Comparison of ENCODE assay signal across 21 cellular contexts in the genomic region with DNA sequence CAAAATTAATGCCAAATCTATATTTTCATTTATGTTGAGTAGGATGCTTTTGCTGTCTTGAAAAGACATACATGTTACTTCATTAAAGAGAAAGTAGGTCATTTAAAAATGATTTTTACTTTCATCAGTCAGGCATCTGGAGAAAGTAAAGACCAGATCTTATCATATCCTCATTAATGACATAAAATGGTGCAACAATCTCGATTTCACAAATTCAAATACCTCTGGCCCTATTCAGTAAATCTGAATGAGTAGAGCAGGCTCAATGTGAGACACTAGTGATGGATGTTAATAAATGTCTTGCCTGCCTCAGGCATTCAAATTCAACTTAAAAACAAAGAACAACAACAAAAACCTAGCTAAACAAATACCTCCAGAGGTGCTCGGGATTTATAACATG.
"Had no signal": no experiment of that assay in that cellular context is flagged by ENCODE, and none has a peak within 500 bp of the region (broad histone marks: within the 10 kb centered on the region; RNA-seq: fewer than 3 reads in every experiment).

No MANE protein-coding gene starts in this region.

- H3K4me1 ChIP-seq: gastrocnemius medialis, psoas muscle, spleen, tibial nerve, upper lobe of right lung had no signal

- H3K4me1 Mint-ChIP-seq: immature natural killer cell; naive B cell; stimulated activated memory B cell treated with anti-CD40 and anti-IgM and Interleukin-4, amounts not matched to agents 10 μg/mL and 1 μg/mL and 100 μg/mL, for 72 hours had no signal

- DNase-seq: effector CD4-positive, alpha-beta T cell; gastrocnemius medialis; immature natural killer cell; kidney; left colon; left ventricle myocardium superior; mesendoderm; naive B cell; psoas muscle; spleen; stimulated activated CD4-positive, alpha-beta T cell treated with anti-CD3 and anti-CD28 coated beads, Interleukin-15, amount 100 ng/mL, for 24 hours; stimulated activated CD4-positive, alpha-beta T cell treated with anti-CD3 and anti-CD28 coated beads, Interleukin-1b, Interleukin-23, amount 100 ng/mL, for 48 hours; stimulated activated CD4-positive, alpha-beta T cell treated with anti-CD3 and anti-CD28 coated beads, Interleukin-4, amount 100 ng/mL, for 24 hours; upper lobe of right lung had no signal

- H3K36me3 Mint-ChIP-seq: immature natural killer cell; naive B cell; stimulated activated memory B cell treated with anti-CD40 and anti-IgM and Interleukin-4, amounts not matched to agents 10 μg/mL and 1 μg/mL and 100 μg/mL, for 72 hours had no signal

- H3K36me3 ChIP-seq: gastrocnemius medialis, spleen, tibial nerve, upper lobe of right lung had no signal

- H3K4me3 Mint-ChIP-seq: immature natural killer cell; naive B cell; nephron; stimulated activated memory B cell treated with anti-CD40 and anti-IgM and Interleukin-4, amounts not matched to agents 10 μg/mL and 1 μg/mL and 100 μg/mL, for 72 hours; stimulated activated naive CD8-positive, alpha-beta T cell treated with anti-CD3 and anti-CD28 coated beads, Interleukin-15, Interleukin-2, amounts not matched to agents 100 ng/mL and 50 ng/mL, for 24 hours had no signal

- H3K9me3 ChIP-seq: gastrocnemius medialis, psoas muscle, spleen, tibial nerve, upper lobe of right lung had no signal

- H3K27me3 Mint-ChIP-seq: naive B cell; stimulated activated memory B cell treated with anti-CD40 and anti-IgM and Interleukin-4, amounts not matched to agents 10 μg/mL and 1 μg/mL and 100 μg/mL, for 72 hours; stimulated activated naive CD8-positive, alpha-beta T cell treated with anti-CD3 and anti-CD28 coated beads, Interleukin-15, Interleukin-2, amounts not matched to agents 100 ng/mL and 50 ng/mL, for 24 hours had no signal

- H3K27ac Mint-ChIP-seq: immature natural killer cell; naive B cell; nephron; stimulated activated memory B cell treated with anti-CD40 and anti-IgM and Interleukin-4, amounts not matched to agents 10 μg/mL and 1 μg/mL and 100 μg/mL, for 72 hours; stimulated activated naive CD8-positive, alpha-beta T cell treated with anti-CD3 and anti-CD28 coated beads, Interleukin-15, Interleukin-2, amounts not matched to agents 100 ng/mL and 50 ng/mL, for 24 hours had no signal

- ATAC-seq: gastrocnemius medialis; left colon; left ventricle myocardium superior; psoas muscle; sciatic nerve; stimulated activated memory B cell treated with anti-CD40 and anti-IgM and Interleukin-4, amounts not matched to agents 10 μg/mL and 1 μg/mL and 100 μg/mL, for 72 hours; upper lobe of right lung had no signal

- H3K9me3 Mint-ChIP-seq: nephron; stimulated activated memory B cell treated with anti-CD40 and anti-IgM and Interleukin-4, amounts not matched to agents 10 μg/mL and 1 μg/mL and 100 μg/mL, for 72 hours; stimulated activated naive CD8-positive, alpha-beta T cell treated with anti-CD3 and anti-CD28 coated beads, Interleukin-15, Interleukin-2, amounts not matched to agents 100 ng/mL and 50 ng/mL, for 24 hours had no signal

- H3K27ac ChIP-seq: coronary artery, gastrocnemius medialis, psoas muscle, spleen, tibial nerve, upper lobe of right lung had no signal

- H3K4me3 ChIP-seq: coronary artery, gastrocnemius medialis, lung, psoas muscle, spleen, tibial nerve, upper lobe of right lung had no signal

- H3K27me3 ChIP-seq: gastrocnemius medialis, spleen, tibial nerve, upper lobe of right lung had no signal
